Comparison of ENCODE assay signal across 1 cellular context in the genomic region with DNA sequence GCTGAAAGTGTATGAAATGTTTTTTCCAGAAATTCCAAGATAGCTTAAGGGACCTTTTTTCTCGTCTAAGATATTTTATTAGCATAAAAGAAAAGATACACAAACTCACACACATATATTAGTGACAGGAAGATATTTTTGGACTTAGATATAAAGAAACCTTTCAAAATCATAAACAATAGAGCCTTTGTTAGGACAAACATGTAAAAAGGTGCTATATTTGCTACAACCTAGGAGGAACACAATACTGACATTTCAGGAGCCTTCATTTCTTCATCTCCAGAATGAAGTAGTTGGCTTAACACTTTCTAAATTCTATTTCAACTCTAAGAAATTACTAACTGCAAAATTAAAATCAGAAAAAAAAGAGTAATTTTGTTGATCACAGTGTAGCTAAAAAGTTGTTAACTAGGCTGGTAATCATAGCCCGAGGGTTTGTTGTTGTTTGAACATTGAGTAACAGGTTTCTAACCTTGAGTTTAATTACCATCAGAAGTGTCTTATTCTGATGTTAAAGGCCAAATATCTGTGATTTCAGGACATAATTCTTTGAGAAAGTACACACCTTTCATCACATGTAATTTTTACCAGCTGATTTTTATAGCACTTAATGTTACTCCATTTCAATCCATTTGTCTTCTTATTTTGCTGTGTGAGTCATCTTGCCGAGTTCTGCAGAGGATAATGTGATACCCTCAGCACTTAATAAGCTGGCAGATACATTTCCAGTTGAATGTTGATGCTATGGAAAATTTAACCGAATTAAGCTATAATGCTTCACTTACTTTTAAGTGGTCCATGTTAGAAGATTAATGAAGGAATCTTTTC.
A peak's percentile ranks its signal among the peaks of the same experiment; 100 is the strongest.
TF ChIP-seq lines count a peak whose summit lies in the region.

No MANE protein-coding gene starts in this region.

TF ChIP-seq in IMR-90, 13 proteins besides CTCF, POLR2A, EP300 and RAD21:
- TF ChIP-seq RCOR1 (IDR thresholded peaks at IDR 0.05; ENCODE audit: insufficient replicate concordance, low read length), result no peak
- peak; percentile 9; the same call in 1 of the 2 replicates for TF ChIP-seq FOS (IDR thresholded peaks at IDR 0.05; ENCODE audit: low read depth, low read length)
